Comparison of ENCODE assay signal across 1 cellular context in genomic region chr1:164689672-164690655, GRCh38.
TF ChIP-seq lines count a peak whose summit lies in the region.

No MANE protein-coding gene starts in this region.

TF ChIP-seq in K562, 482 proteins besides CTCF, POLR2A, EP300 and RAD21 (continued from another document and continues in another):
- TF ChIP-seq BCLAF1 (IDR thresholded peaks at IDR 0.05; ENCODE audit: borderline replicate concordance in 1 of 2, control insufficient read depth in 1 of 2, low read depth in 2 of 2, low read length in 1 of 2) = no peak
- no peak for TF ChIP-seq POLR2AphosphoS5 (IDR thresholded peaks at IDR 0.05; ENCODE audit: control insufficient read depth, insufficient read depth, low read depth, low read length)
- TF ChIP-seq FOXJ2 (tag; IDR thresholded peaks at IDR 0.05) = no peak
- TF ChIP-seq ESRRA (IDR thresholded peaks at IDR 0.05; ENCODE audit: borderline replicate concordance, low read depth) = no peak
- no peak for TF ChIP-seq E2F1 (CRISPR knock-in tag; IDR thresholded peaks at IDR 0.05)
- no peak for TF ChIP-seq ZNF121 (CRISPR knock-in tag; conservative IDR thresholded peaks at IDR 0.05)
- peak; percentile 38; the same call in 1 of the 2 replicates for TF ChIP-seq GATA2 (CRISPR knock-in tag; IDR thresholded peaks at IDR 0.05)
- no peak for TF ChIP-seq NEUROD1 (IDR thresholded peaks at IDR 0.05; ENCODE audit: borderline replicate concordance, low read depth, low read length, partially characterized antibody)
- TF ChIP-seq ZBTB49 (CRISPR knock-in tag; IDR thresholded peaks at IDR 0.05; ENCODE audit: borderline replicate concordance) = no peak
- TF ChIP-seq HLTF (IDR thresholded peaks at IDR 0.05) = no peak
- TF ChIP-seq ESRRB (CRISPR knock-in tag; IDR thresholded peaks at IDR 0.05; ENCODE audit: borderline replicate concordance) = no peak
- no peak for TF ChIP-seq RREB1 (CRISPR knock-in tag; IDR thresholded peaks at IDR 0.05)
- no peak for TF ChIP-seq ZFP30 (CRISPR knock-in tag; IDR thresholded peaks at IDR 0.05; ENCODE audit: borderline replicate concordance)
- TF ChIP-seq ZNF592 (IDR thresholded peaks at IDR 0.05) = no peak
- no peak for TF ChIP-seq LARP7 (IDR thresholded peaks at IDR 0.05)
- TF ChIP-seq ZFP91 (CRISPR knock-in tag; IDR thresholded peaks at IDR 0.05) = no peak
- TF ChIP-seq NELFE (IDR thresholded peaks at IDR 0.05; ENCODE audit: insufficient read depth, insufficient read length) = no peak
- TF ChIP-seq HNRNPK (IDR thresholded peaks at IDR 0.05; ENCODE audit: low read depth, low read length, poor library complexity, severe bottlenecking) = no peak
- TF ChIP-seq PHF20 (IDR thresholded peaks at IDR 0.05; ENCODE audit: partially characterized antibody) = no peak
- peak; percentile 20; the same call in 1 of the 2 replicates for TF ChIP-seq ARID1B (IDR thresholded peaks at IDR 0.05)
- TF ChIP-seq TEAD4 (IDR thresholded peaks at IDR 0.05; ENCODE audit: low read length) = no peak
- no peak for TF ChIP-seq TEAD4 (CRISPR knock-in tag; IDR thresholded peaks at IDR 0.05; ENCODE audit: borderline replicate concordance)
- no peak for TF ChIP-seq ZNF707 (CRISPR knock-in tag; conservative IDR thresholded peaks at IDR 0.05)
- TF ChIP-seq ZSCAN29 (IDR thresholded peaks at IDR 0.05) = no peak
- TF ChIP-seq CBX1 (IDR thresholded peaks at IDR 0.05; ENCODE audit: low read depth) = no peak
- no peak for TF ChIP-seq SRF (CRISPR knock-in tag; IDR thresholded peaks at IDR 0.05)
- TF ChIP-seq ZNF407 (IDR thresholded peaks at IDR 0.05; ENCODE audit: low read depth) = no peak
